Comparison of ENCODE assay signal across 7 cellular contexts in the genomic region with DNA sequence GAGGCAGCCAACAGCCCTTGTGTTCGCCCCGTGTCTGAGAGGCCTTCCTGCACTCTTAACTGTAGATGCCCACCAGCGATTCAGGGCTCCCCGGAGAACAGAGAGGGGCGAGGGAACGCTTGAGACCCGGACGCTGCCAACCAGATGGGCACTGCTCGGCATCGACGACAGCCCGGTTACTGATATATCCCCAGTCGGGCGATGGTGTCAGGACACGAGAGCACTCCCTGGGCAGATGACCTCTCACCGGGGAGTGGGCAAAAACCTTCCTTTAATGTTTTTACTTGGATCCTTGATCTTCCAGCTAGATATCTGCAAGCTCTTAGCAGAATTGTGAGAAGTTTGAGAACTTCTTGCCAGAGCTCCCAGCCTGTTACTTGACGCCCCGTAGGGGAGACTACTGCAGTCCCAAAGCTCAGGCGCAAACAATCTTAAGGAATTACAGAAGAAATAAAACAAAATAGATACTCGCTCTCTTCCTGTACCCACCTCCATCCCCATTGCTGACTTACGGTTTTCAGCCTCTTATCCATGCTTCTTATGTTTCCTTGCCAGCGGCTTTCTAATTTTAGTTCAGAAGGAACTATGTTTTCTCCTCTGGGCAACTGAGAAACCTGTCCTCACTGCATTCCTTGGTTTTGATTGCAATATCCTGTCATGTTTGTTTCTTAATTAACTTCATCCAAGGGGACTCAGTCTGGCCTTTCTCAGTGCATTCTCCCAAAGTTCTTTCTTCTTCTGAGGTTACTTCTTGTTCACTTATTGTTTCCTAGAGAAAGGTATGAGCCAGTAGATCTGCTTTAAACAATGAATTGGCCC. TPM values are rescaled to one million over a fixed set of nuclear protein-coding genes. Genes with fewer than 3 reads are reported as not detected.
DNase-seq lines count a peak whose midpoint lies in the region; FAIRE-seq and TF ChIP-seq lines count a peak whose summit lies in the region.

No MANE protein-coding gene starts in this region.

- FAIRE-seq in endothelial cell of umbilical vein (lab: Jason Lieb, UNC) = peak; percentile 52

- H4K8ac ChIP-seq in neuronal stem cell (ENCODE audit: low read depth, low read length) = no peak overlapping the region

- intact Hi-C loops in PC-9 (cut with micrococcal nuclease; ENCODE audit: unreplicated experiment) = loop anchor here (1.0 kb wide), 2 partner anchors 50 to 73 kb away; no protein-coding TSS in a partner anchor
- intact Hi-C loops in endothelial cell of umbilical vein (cut with micrococcal nuclease) = loop anchor here (1.0 kb wide), 2 partner anchors 73 to 210 kb away; a partner anchor contains a TSS

- H3K27ac ChIP-seq in GM23248 (peak overlapping the region; percentile 80), PC-9 (peak overlapping the region; percentile 69), endothelial cell of umbilical vein (ENCODE audit: insufficient read depth, low read depth, low read length) (peak overlapping the region; percentile 75), neuronal stem cell (replicated peaks; ENCODE audit: low read length) (no peak overlapping the region)

- H3K79me2 ChIP-seq in GM23248 (ENCODE audit: insufficient read depth) (peaks cover 66% of the 10 kb centered on the region), PC-9 (ENCODE audit: low read depth) (peaks cover 47% of the 10 kb centered on the region), endothelial cell of umbilical vein (ENCODE audit: control insufficient read depth, insufficient read depth, low read length) (peaks cover 7% of the 10 kb centered on the region)

- no peaks in the 10 kb centered on the region for H3K27me3 ChIP-seq in GM23248 (replicated peaks; ENCODE audit: insufficient read depth)
- H3K27me3 ChIP-seq in PC-9 (ENCODE audit: insufficient read depth, low read depth) = no peaks in the 10 kb centered on the region
- no peaks in the 10 kb centered on the region for H3K27me3 ChIP-seq in endothelial cell of umbilical vein (ENCODE audit: control insufficient read depth in 2 of 2, insufficient read depth in 2 of 2, low read length in 2 of 2)
- no peaks in the 10 kb centered on the region for H3K27me3 ChIP-seq in neuronal stem cell (ENCODE audit: control insufficient read depth in 3 of 3, insufficient read depth in 3 of 3, low read depth in 1 of 3, low read length in 3 of 3)

- no peak overlapping the region for H2BK120ac ChIP-seq in neuronal stem cell (ENCODE audit: low read depth, low read length)

- no peak overlapping the region for H3K4ac ChIP-seq in neuronal stem cell (ENCODE audit: low read length)

- BruUV-seq in PC-9 (replicated peaks; lab: Mats Ljungman, UMichigan) (TSS peak; percentile 45), endothelial cell of umbilical vein (replicated peaks; lab: Mats Ljungman, UMichigan) (TSS peak; percentile 47)

- TF ChIP-seq POLR2A in endothelial cell of umbilical vein (IDR thresholded peaks at IDR 0.05; ENCODE audit: low read depth, low read length) = no peak

- H2AFZ ChIP-seq in GM23248 = peak overlapping the region; percentile 80
- H2AFZ ChIP-seq in PC-9 = peak overlapping the region; percentile 85
- H2AFZ ChIP-seq in endothelial cell of umbilical vein (ENCODE audit: low read depth, low read length) = peak overlapping the region; percentile 42
- peak overlapping the region; percentile 91 for H2AFZ ChIP-seq in neuronal stem cell (ENCODE audit: low read length)

- no peak overlapping the region for H2BK12ac ChIP-seq in neuronal stem cell (ENCODE audit: low read length)

- H3F3A ChIP-seq in GM23248 (ENCODE audit: insufficient read depth) (peaks cover 9% of the 10 kb centered on the region; the same call in 1 of the 2 replicates), PC-9 (ENCODE audit: insufficient read depth, low read depth) (peaks cover 30% of the 10 kb centered on the region)

- H3K36me3 ChIP-seq in GM23248 (ENCODE audit: low read depth) (no peaks in the 10 kb centered on the region), PC-9 (ENCODE audit: low read depth) (no peaks in the 10 kb centered on the region; the same call in 1 of the 2 replicates), endothelial cell of umbilical vein (ENCODE audit: control insufficient read depth in 2 of 2, extremely low read depth in 1 of 2, insufficient read depth in 2 of 2, low read length in 2 of 2) (no peaks in the 10 kb centered on the region), neuronal stem cell (replicated peaks in 1 of 2; ENCODE audit: control insufficient read depth in 2 of 2, insufficient read depth in 2 of 2, low read length in 2 of 2) (peaks cover 0 to 25% of the 10 kb centered on the region in 2 donors)

- H3K4me3 ChIP-seq in GM23248 = peak overlapping the region; percentile 94
- peak overlapping the region; percentile 93 for H3K4me3 ChIP-seq in PC-9
- H3K4me3 ChIP-seq in endothelial cell of umbilical vein (replicated peaks in 1 of 3; ENCODE audit: insufficient read depth in 1 of 3, low read depth in 1 of 3, low read length in 3 of 3) = peak overlapping the region; percentile 15 to 74 (median 63)
- peak overlapping the region; percentile 90 to 97 for H3K4me3 ChIP-seq in neuronal stem cell (ENCODE audit: low read length in 2 of 2)

- H3K9me2 ChIP-seq in GM23248 (ENCODE audit: insufficient read depth) = no peaks in the 10 kb centered on the region
- H3K9me2 ChIP-seq in PC-9 (ENCODE audit: insufficient read depth) = no peaks in the 10 kb centered on the region

- peak overlapping the region; percentile 96 for H3K23ac ChIP-seq in neuronal stem cell (ENCODE audit: low read depth, low read length, poor library complexity)

- H3K4me1 ChIP-seq in GM23248 (ENCODE audit: insufficient read depth) (peaks cover 17% of the 10 kb centered on the region), PC-9 (replicated peaks; ENCODE audit: insufficient read depth) (peaks cover 32% of the 10 kb centered on the region), endothelial cell of umbilical vein (ENCODE audit: control insufficient read depth, extremely low read depth, insufficient read depth, low read length) (peaks cover 15% of the 10 kb centered on the region), neuronal stem cell (ENCODE audit: control insufficient read depth in 2 of 2, insufficient read depth in 1 of 2, low read depth in 1 of 2, low read length in 2 of 2) (peaks cover 11 to 13% of the 10 kb centered on the region in 2 donors)

- H2BK15ac ChIP-seq in neuronal stem cell (ENCODE audit: low read length) = no peak overlapping the region

- dilution Hi-C loops in endothelial cell of umbilical vein (cut with MboI; ENCODE audit: extremely low pct_ligation_motif_present, low sequenced_read_pairs) = no loop called here

- CTCF ChIA-PET in PC-9 (lab: Charles Lee) (no interaction called here), endothelial cell of umbilical vein (lab: Charles Lee) (interaction anchor here (0.6 to 1.1 kb wide), 2 partner anchors 50 to 74 kb away, joined by 3 to 5 read pairs; a partner anchor contains a TSS)

- in situ Hi-C loops in GM23248 (cut with MboI) = no loop called here

- H3K9me1 ChIP-seq in endothelial cell of umbilical vein (replicated peaks; ENCODE audit: control insufficient read depth, extremely low read depth, insufficient read depth, low read length) = no peaks in the 10 kb centered on the region

- H4K20me1 ChIP-seq in GM23248 (ENCODE audit: insufficient read depth) (no peaks in the 10 kb centered on the region), PC-9 (ENCODE audit: insufficient read depth) (no peaks in the 10 kb centered on the region), endothelial cell of umbilical vein (replicated peaks; ENCODE audit: control insufficient read depth, extremely low read depth, insufficient read depth, low read length) (no peaks in the 10 kb centered on the region)

- TF ChIP-seq CTCF in PC-9 (conservative IDR thresholded peaks at IDR 0.05) (no peak), endothelial cell of umbilical vein (IDR thresholded peaks at IDR 0.05; ENCODE audit: extremely low read depth in 1 of 2, insufficient read depth in 1 of 2, low read depth in 1 of 2, low read length in 2 of 2) (no peak)

- peak overlapping the region; percentile 76 for H2BK5ac ChIP-seq in neuronal stem cell (ENCODE audit: low read length)

- H3K4me2 ChIP-seq in GM23248 (ENCODE audit: unreplicated experiment) = peak overlapping the region; percentile 99
- peak overlapping the region; percentile 95 for H3K4me2 ChIP-seq in PC-9
- H3K4me2 ChIP-seq in endothelial cell of umbilical vein (ENCODE audit: insufficient read depth, low read length) = peak overlapping the region; percentile 81
- H3K4me2 ChIP-seq in neuronal stem cell (ENCODE audit: insufficient read depth, low read length, poor library complexity, severe bottlenecking) = peak overlapping the region; percentile 95

- POLR2A ChIA-PET in PC-9 (lab: Charles Lee; ENCODE audit: unreplicated experiment) (interaction anchor here (0.6 kb wide), 1 partner anchor 29 kb away, joined by 25 read pairs; no protein-coding TSS in a partner anchor), endothelial cell of umbilical vein (lab: Charles Lee) (no interaction called here)

- DNase-seq in GM23248 = peak; percentile 50
- DNase-seq in PC-9 = peak in 1 of 2 experiments; percentile 55
- peak; percentile 63 for DNase-seq in endothelial cell of umbilical vein (ENCODE audit: low read depth, low spot score)
- no peak for DNase-seq in neuronal stem cell (ENCODE audit: low spot score)
- DNase-seq in AG08396 (ENCODE audit: low spot score) = no peak
- DNase-seq in ureter (ENCODE audit: low spot score) = no peak
- DNase-seq in hippocampal formation (lab: John Stamatoyannopoulos, UW) = no peak

- H2AK5ac ChIP-seq in neuronal stem cell (ENCODE audit: low read depth, low read length) = peak overlapping the region; percentile 78

- H3K18ac ChIP-seq in neuronal stem cell (ENCODE audit: low read length) = peak overlapping the region; percentile 95

- peak overlapping the region; percentile 87 for H3K9ac ChIP-seq in GM23248
- H3K9ac ChIP-seq in endothelial cell of umbilical vein (replicated peaks; ENCODE audit: extremely low read depth, insufficient read depth, low read length) = peak overlapping the region; percentile 78
- H3K9ac ChIP-seq in neuronal stem cell (ENCODE audit: low read depth, low read length, poor library complexity) = peak overlapping the region; percentile 97

- H3K79me1 ChIP-seq in neuronal stem cell (ENCODE audit: low read depth, low read length) = peaks cover 5% of the 10 kb centered on the region

- H4K91ac ChIP-seq in neuronal stem cell (ENCODE audit: low read depth, low read length, poor library complexity) = peak overlapping the region; percentile 85

- no peaks in the 10 kb centered on the region for H3K9me3 ChIP-seq in GM23248 (ENCODE audit: low read depth)
- no peaks in the 10 kb centered on the region for H3K9me3 ChIP-seq in PC-9 (ENCODE audit: insufficient read depth, low read depth)
- H3K9me3 ChIP-seq in endothelial cell of umbilical vein (replicated peaks; ENCODE audit: control insufficient read depth, insufficient read depth, low read length) = no peaks in the 10 kb centered on the region
- no peaks in the 10 kb centered on the region for H3K9me3 ChIP-seq in neuronal stem cell (replicated peaks in 1 of 2; ENCODE audit: control insufficient read depth in 2 of 2, insufficient read depth in 1 of 2, low read depth in 1 of 2, low read length in 2 of 2)

- H3K14ac ChIP-seq in neuronal stem cell (ENCODE audit: low read length) = no peak overlapping the region

- 1 to 2% methylated on average over 20 to 22 of the region's 22 CpGs for WGBS in GM23248 (ENCODE audit: low coverage in 1 of 2, low lambda C conversion rate in 2 of 2, missing lambda C conversion rate in 2 of 2), 2 experiments
- WGBS in neuronal stem cell (ENCODE audit: extremely low coverage in 2 of 2, insufficient read length in 2 of 2, insufficient replicate concordance in 1 of 2), 2 donors = no CpG with 5 or more reads among the region's 22 CpGs

RNA-seq across cellular contexts. Expression of a gene that starts 0.8 kb away (rescaled TPM):
- total RNA-seq in GM23248 (2014; rRNA removed; shearing (Covaris generic)) = 2.5 and 3.2 TPM in 2 replicates
- polyA plus RNA-seq in GM23248 (2016; fragmentation: Nextera tagmentation; extraction: Ambion mirVana) (13.6 and 14.2 TPM in 2 replicates), endothelial cell of umbilical vein (10.4 and 11.2 TPM in 2 replicates)
- total RNA-seq in PC-9 (2021) (13.5 and 18.0 TPM in 2 replicates), endothelial cell of umbilical vein (18.5 and 18.6 TPM in 2 replicates), ureter (22.7 TPM)
- 10.8 and 12.8 TPM in 2 replicates for polyA plus RNA-seq in endothelial cell of umbilical vein (2011; cell fraction: cytosol; rRNA removed)
- 16.3 and 18.0 TPM in 2 replicates for polyA plus RNA-seq in endothelial cell of umbilical vein (2011; cell fraction: nucleus; rRNA removed)
- polyA plus RNA-seq in endothelial cell of umbilical vein (2012) = 14.1 and 14.8 TPM in 2 replicates
- polyA minus RNA-seq in endothelial cell of umbilical vein = 5.3 and 5.4 TPM in 2 replicates
- polyA minus RNA-seq in endothelial cell of umbilical vein (2011; cell fraction: cytosol; rRNA and poly(A)+ RNA removed) = 5.9 TPM
- polyA minus RNA-seq in endothelial cell of umbilical vein (2011; cell fraction: nucleus; rRNA and poly(A)+ RNA removed) = 6.6 and 7.3 TPM in 2 replicates
- polyA plus RNA-seq in neuronal stem cell (2013, experiment 1 of 2) = 26.7 TPM
- 27.6 TPM for polyA plus RNA-seq in neuronal stem cell (2013, experiment 2 of 2)

RNA-seq across cellular contexts. Expression of a gene that starts 44.5 kb away (rescaled TPM):
- 44.7 and 53.7 TPM in 2 replicates for total RNA-seq in GM23248 (2014; rRNA removed; shearing (Covaris generic))
- 20.0 and 22.7 TPM in 2 replicates for polyA plus RNA-seq in GM23248 (2016; fragmentation: Nextera tagmentation; extraction: Ambion mirVana)
- 40.2 and 44.1 TPM in 2 replicates for total RNA-seq in PC-9 (2021)
- total RNA-seq in endothelial cell of umbilical vein = 20.6 and 22.0 TPM in 2 replicates
- 19.7 and 22.1 TPM in 2 replicates for polyA plus RNA-seq in endothelial cell of umbilical vein
- 16.9 and 17.2 TPM in 2 replicates for polyA plus RNA-seq in endothelial cell of umbilical vein (2011; cell fraction: cytosol; rRNA removed)
- 10.0 and 11.7 TPM in 2 replicates for polyA plus RNA-seq in endothelial cell of umbilical vein (2011; cell fraction: nucleus; rRNA removed)
- polyA plus RNA-seq in endothelial cell of umbilical vein (2012) = 15.2 and 18.0 TPM in 2 replicates
- polyA minus RNA-seq in endothelial cell of umbilical vein = 27.0 and 29.8 TPM in 2 replicates
- polyA minus RNA-seq in endothelial cell of umbilical vein (2011; cell fraction: cytosol; rRNA and poly(A)+ RNA removed) = 23.4 TPM
- 5.3 and 8.8 TPM in 2 replicates for polyA minus RNA-seq in endothelial cell of umbilical vein (2011; cell fraction: nucleus; rRNA and poly(A)+ RNA removed)
- polyA plus RNA-seq in neuronal stem cell (2013, experiment 1 of 2) = 3.1 TPM
- 2.7 TPM for polyA plus RNA-seq in neuronal stem cell (2013, experiment 2 of 2)
- 40.9 TPM for total RNA-seq in ureter

RNA-seq across cellular contexts. Expression of a gene that starts 45.9 kb away (rescaled TPM):
- not detected in 2 replicates for total RNA-seq in GM23248 (2014; rRNA removed; shearing (Covaris generic))
- not detected in 2 replicates for polyA plus RNA-seq in GM23248 (2016; fragmentation: Nextera tagmentation; extraction: Ambion mirVana)
- 13.3 and 14.9 TPM in 2 replicates for total RNA-seq in PC-9 (2021)
- 0.90 and 1.3 TPM in 2 replicates for total RNA-seq in endothelial cell of umbilical vein
- polyA plus RNA-seq in endothelial cell of umbilical vein = 0.11 and 0.13 TPM in 2 replicates
- polyA plus RNA-seq in endothelial cell of umbilical vein (2011; cell fraction: cytosol; rRNA removed) = 0.06 TPM in 2 replicates
- 0.07 and 0.10 TPM in 2 replicates for polyA plus RNA-seq in endothelial cell of umbilical vein (2011; cell fraction: nucleus; rRNA removed)
- polyA plus RNA-seq in endothelial cell of umbilical vein (2012) = 0.29 and 0.35 TPM in 2 replicates
- polyA minus RNA-seq in endothelial cell of umbilical vein = 0.06 and 0.10 TPM in 2 replicates
- polyA minus RNA-seq in endothelial cell of umbilical vein (2011; cell fraction: cytosol; rRNA and poly(A)+ RNA removed) = 0.20 TPM
- 0.14 TPM in 1 of 2 replicates, not detected in the other for polyA minus RNA-seq in endothelial cell of umbilical vein (2011; cell fraction: nucleus; rRNA and poly(A)+ RNA removed)
- polyA plus RNA-seq in neuronal stem cell (2013, experiment 1 of 2) = 0.24 TPM
- 0.26 TPM for polyA plus RNA-seq in neuronal stem cell (2013, experiment 2 of 2)
- 9.2 TPM for total RNA-seq in ureter

RNA-seq across cellular contexts. Expression of a gene that starts 55.8 kb away (rescaled TPM):
- 36.3 and 41.2 TPM in 2 replicates for total RNA-seq in GM23248 (2014; rRNA removed; shearing (Covaris generic))
- polyA plus RNA-seq in GM23248 (2016; fragmentation: Nextera tagmentation; extraction: Ambion mirVana) = 38.6 and 39.5 TPM in 2 replicates
- 31.7 and 43.9 TPM in 2 replicates for total RNA-seq in PC-9 (2021)
- 31.1 and 31.7 TPM in 2 replicates for total RNA-seq in endothelial cell of umbilical vein
- 47.6 and 48.9 TPM in 2 replicates for polyA plus RNA-seq in endothelial cell of umbilical vein
- polyA plus RNA-seq in endothelial cell of umbilical vein (2011; cell fraction: cytosol; rRNA removed) = 21.4 and 35.5 TPM in 2 replicates
- polyA plus RNA-seq in endothelial cell of umbilical vein (2011; cell fraction: nucleus; rRNA removed) = 151 and 171 TPM in 2 replicates
- polyA plus RNA-seq in endothelial cell of umbilical vein (2012) = 22.6 and 30.7 TPM in 2 replicates
- polyA minus RNA-seq in endothelial cell of umbilical vein = 18.8 and 32.5 TPM in 2 replicates
- polyA minus RNA-seq in endothelial cell of umbilical vein (2011; cell fraction: cytosol; rRNA and poly(A)+ RNA removed) = 12.2 TPM
- 24.3 and 24.7 TPM in 2 replicates for polyA minus RNA-seq in endothelial cell of umbilical vein (2011; cell fraction: nucleus; rRNA and poly(A)+ RNA removed)
- polyA plus RNA-seq in neuronal stem cell (2013, experiment 1 of 2) = 37.2 TPM
- 36.3 TPM for polyA plus RNA-seq in neuronal stem cell (2013, experiment 2 of 2)
- 36.5 TPM for total RNA-seq in ureter

Comparison
In these comparisons a context has a peak if more than half of its experiments do, and no peak if none do; other contexts are left out.
1. DNase-seq: peak in GM23248 (single experiment) and endothelial cell of umbilical vein (single experiment); none in neuronal stem cell (single experiment), AG08396 (single experiment), ureter (single experiment) and hippocampal formation (0 of 2).
2. Peak in every context shown above with its lines, with median percentiles within 50 percentile points of each other: H2AFZ ChIP-seq, H3K4me2 ChIP-seq, H3K4me3 ChIP-seq and H3K9ac ChIP-seq.